ENCODE assay signal across 8 cellular contexts in genomic region chr19:33905473-33905936, GRCh38.
A peak's percentile ranks its signal among the peaks of the same experiment; 100 is the strongest.
DNase-seq lines count a peak whose midpoint lies in the region; ATAC-seq and TF ChIP-seq lines count a peak whose summit lies in the region.

No MANE protein-coding gene starts in this region.

- H3K4me3 Mint-ChIP-seq in WTC11 (peak overlapping the region; percentile 82), glutamatergic neuron (ENCODE audit: unreplicated experiment) (peak overlapping the region; percentile 85)

- peaks cover 45% of the 10 kb centered on the region for H3K4me1 Mint-ChIP-seq in WTC11
- H3K4me1 Mint-ChIP-seq in glutamatergic neuron (ENCODE audit: low read depth, unreplicated experiment) = peaks cover 3% of the 10 kb centered on the region

- H4K20me1 ChIP-seq in BLaER1 treated with 17β-estradiol and CSF1 and Interleukin-3, amounts not matched to agents 10 nM and 100 nM = no peaks in the 10 kb centered on the region

- peak overlapping the region; percentile 73 to 93 (median 77) for H3K27ac ChIP-seq in BLaER1 treated with 17β-estradiol and CSF1 and Interleukin-3, amounts not matched to agents 10 nM and 100 nM
- H3K27ac ChIP-seq in neuronal stem cell (replicated peaks; ENCODE audit: low read length) = no peak overlapping the region

- no peak overlapping the region for H2AK5ac ChIP-seq in neuronal stem cell (ENCODE audit: low read depth, low read length)

- H3K4me2 ChIP-seq in BLaER1 treated with 17β-estradiol and CSF1 and Interleukin-3, amounts not matched to agents 10 nM and 100 nM = peak overlapping the region; percentile 85 to 100 (median 99)
- peak overlapping the region; percentile 89 for H3K4me2 ChIP-seq in neuronal stem cell (ENCODE audit: insufficient read depth, low read length, poor library complexity, severe bottlenecking)

- H3K27ac Mint-ChIP-seq in WTC11 = peak overlapping the region; percentile 98
- no peak overlapping the region for H3K27ac Mint-ChIP-seq in glutamatergic neuron (ENCODE audit: unreplicated experiment)

- H3K14ac ChIP-seq in neuronal stem cell (ENCODE audit: low read length) = peak overlapping the region; percentile 17

- no peak for TF ChIP-seq CTCF in WTC11 (IDR thresholded peaks at IDR 0.05)
- no peak for TF ChIP-seq CTCF in glutamatergic neuron (IDR thresholded peaks at IDR 0.05; ENCODE audit: partially characterized antibody, unreplicated experiment)

- H4K8ac ChIP-seq in neuronal stem cell (ENCODE audit: low read depth, low read length) = no peak overlapping the region

- H2BK15ac ChIP-seq in neuronal stem cell (ENCODE audit: low read length) = peak overlapping the region; percentile 93

- no CpG with 5 or more reads among the region's 26 CpGs for WGBS in neuronal stem cell (ENCODE audit: extremely low coverage in 2 of 2, insufficient read length in 2 of 2, insufficient replicate concordance in 1 of 2), 2 donors

- no peaks in the 10 kb centered on the region for H3K9me3 ChIP-seq in BLaER1 treated with 17β-estradiol and CSF1 and Interleukin-3, amounts not matched to agents 10 nM and 100 nM (replicated peaks in 1 of 11)
- H3K9me3 ChIP-seq in neuronal stem cell (replicated peaks in 1 of 2; ENCODE audit: control insufficient read depth in 2 of 2, insufficient read depth in 1 of 2, low read depth in 1 of 2, low read length in 2 of 2) = peaks cover 0 to 4% of the 10 kb centered on the region in 2 donors

- no peak overlapping the region for H2BK12ac ChIP-seq in neuronal stem cell (ENCODE audit: low read length)

- H3K27me3 Mint-ChIP-seq in WTC11 (ENCODE audit: low read depth) = peaks cover 7% of the 10 kb centered on the region
- peaks cover 4% of the 10 kb centered on the region for H3K27me3 Mint-ChIP-seq in glutamatergic neuron (ENCODE audit: unreplicated experiment)

- H3K9ac ChIP-seq in BLaER1 treated with 17β-estradiol and CSF1 and Interleukin-3, amounts not matched to agents 10 nM and 100 nM = peak overlapping the region; percentile 70 to 95 (median 82)
- peak overlapping the region; percentile 83 for H3K9ac ChIP-seq in neuronal stem cell (ENCODE audit: low read depth, low read length, poor library complexity)

- H3K27me3 ChIP-seq in BLaER1 treated with 17β-estradiol and CSF1 and Interleukin-3, amounts not matched to agents 10 nM and 100 nM = peaks cover 0 to 20% (median 15%) of the 10 kb centered on the region in 11 experiments; a peak in 14 of 22 replicates
- H3K27me3 ChIP-seq in neuronal stem cell (ENCODE audit: control insufficient read depth in 3 of 3, insufficient read depth in 3 of 3, low read depth in 1 of 3, low read length in 3 of 3) = peaks cover 8 to 49% (median 34%) of the 10 kb centered on the region in 3 experiments

- DNase-seq in WTC11 (ENCODE audit: low spot score) = peak; percentile 54
- DNase-seq in glutamatergic neuron = peak; percentile 25
- peak; percentile 12 for DNase-seq in neuronal stem cell (ENCODE audit: low spot score)
- DNase-seq in germinal center (ENCODE audit: low spot score) = no peak
- DNase-seq in effector CD4-positive, alpha-beta T cell = no peak
- DNase-seq in HuH-7 (ENCODE audit: low spot score) = no peak

- no peaks in the 10 kb centered on the region for H3K79me1 ChIP-seq in neuronal stem cell (ENCODE audit: low read depth, low read length)

- peak overlapping the region; percentile 56 to 79 (median 67) for H3K4me3 ChIP-seq in BLaER1 treated with 17β-estradiol and CSF1 and Interleukin-3, amounts not matched to agents 10 nM and 100 nM
- peak overlapping the region; percentile 25 to 81 for H3K4me3 ChIP-seq in neuronal stem cell (ENCODE audit: low read length in 2 of 2)

- POLR2A ChIA-PET in WTC11 (lab: Charles Lee) = interaction anchor here (1.0 to 2.5 kb wide), 6 partner anchors 9 to 108 kb away, joined by 3 to 22 read pairs (median 8); partner anchors contain the start of gene KCTD15

- CTCF ChIA-PET in WTC11 (lab: Charles Lee) = interaction anchor here (0.6 to 2.2 kb wide), 12 partner anchors 23 to 286 kb away, joined by 3 to 19 read pairs (median 6); partner anchors contain the start of gene KCTD15

- H4K91ac ChIP-seq in neuronal stem cell (ENCODE audit: low read depth, low read length, poor library complexity) = no peak overlapping the region

- no peak overlapping the region for H2BK120ac ChIP-seq in neuronal stem cell (ENCODE audit: low read depth, low read length)

- H3K23ac ChIP-seq in neuronal stem cell (ENCODE audit: low read depth, low read length, poor library complexity) = peak overlapping the region; percentile 70

- H3K4me1 ChIP-seq in BLaER1 treated with 17β-estradiol and CSF1 and Interleukin-3, amounts not matched to agents 10 nM and 100 nM = peaks cover 14 to 34% (median 28%) of the 10 kb centered on the region in 10 experiments
- peaks cover 6 to 8% of the 10 kb centered on the region in 2 donors for H3K4me1 ChIP-seq in neuronal stem cell (ENCODE audit: control insufficient read depth in 2 of 2, insufficient read depth in 1 of 2, low read depth in 1 of 2, low read length in 2 of 2)

- H3K36me3 ChIP-seq in BLaER1 treated with 17β-estradiol and CSF1 and Interleukin-3, amounts not matched to agents 10 nM and 100 nM = no peaks in the 10 kb centered on the region
- H3K36me3 ChIP-seq in neuronal stem cell (replicated peaks in 1 of 2; ENCODE audit: control insufficient read depth in 2 of 2, insufficient read depth in 2 of 2, low read length in 2 of 2) = no peaks in the 10 kb centered on the region

- peak; percentile 20 for ATAC-seq in WTC11
- ATAC-seq in GM21381 (IDR thresholded peaks at IDR 0.05; ENCODE audit: unreplicated experiment) = no peak

- no peaks in the 10 kb centered on the region; the same call in 1 of the 2 replicates for H3K36me3 Mint-ChIP-seq in WTC11
- H3K36me3 Mint-ChIP-seq in glutamatergic neuron (ENCODE audit: unreplicated experiment) = no peaks in the 10 kb centered on the region

- H3K18ac ChIP-seq in neuronal stem cell (ENCODE audit: low read length) = peak overlapping the region; percentile 89

- H2BK5ac ChIP-seq in neuronal stem cell (ENCODE audit: low read length) = no peak overlapping the region

- H3K9me3 Mint-ChIP-seq in WTC11 (no peaks in the 10 kb centered on the region), glutamatergic neuron (ENCODE audit: unreplicated experiment) (peaks cover 6% of the 10 kb centered on the region)

- peak overlapping the region; percentile 91 for H2AFZ ChIP-seq in neuronal stem cell (ENCODE audit: low read length)

- H3K4ac ChIP-seq in neuronal stem cell (ENCODE audit: low read length) = no peak overlapping the region

TF ChIP-seq in WTC11, 78 proteins besides CTCF, POLR2A, EP300 and RAD21 (continues in another document):
- no peak for TF ChIP-seq ZNF532 (CRISPR knock-in tag; IDR thresholded peaks at IDR 0.05; ENCODE audit: borderline replicate concordance)
- TF ChIP-seq NR2C2 (CRISPR knock-in tag; IDR thresholded peaks at IDR 0.05) = no peak
- peak; percentile 19; the same call in 1 of the 2 replicates for TF ChIP-seq MAX (CRISPR knock-in tag; IDR thresholded peaks at IDR 0.05)
- no peak for TF ChIP-seq ZBTB43 (CRISPR knock-in tag; IDR thresholded peaks at IDR 0.05)
- 0 out of 2 replicates have a peak, but pooled peaks have one; percentile 46 for TF ChIP-seq ETV6 (CRISPR knock-in tag; IDR thresholded peaks at IDR 0.05)

Comparison
In these comparisons a context has a peak if more than half of its experiments do, and no peak if none do; other contexts are left out.
1. DNase-seq: peak in WTC11 (single experiment), glutamatergic neuron (single experiment) and neuronal stem cell (single experiment); none in germinal center (single experiment), effector CD4-positive, alpha-beta T cell (single experiment) and HuH-7 (single experiment).